In the genomic region with DNA sequence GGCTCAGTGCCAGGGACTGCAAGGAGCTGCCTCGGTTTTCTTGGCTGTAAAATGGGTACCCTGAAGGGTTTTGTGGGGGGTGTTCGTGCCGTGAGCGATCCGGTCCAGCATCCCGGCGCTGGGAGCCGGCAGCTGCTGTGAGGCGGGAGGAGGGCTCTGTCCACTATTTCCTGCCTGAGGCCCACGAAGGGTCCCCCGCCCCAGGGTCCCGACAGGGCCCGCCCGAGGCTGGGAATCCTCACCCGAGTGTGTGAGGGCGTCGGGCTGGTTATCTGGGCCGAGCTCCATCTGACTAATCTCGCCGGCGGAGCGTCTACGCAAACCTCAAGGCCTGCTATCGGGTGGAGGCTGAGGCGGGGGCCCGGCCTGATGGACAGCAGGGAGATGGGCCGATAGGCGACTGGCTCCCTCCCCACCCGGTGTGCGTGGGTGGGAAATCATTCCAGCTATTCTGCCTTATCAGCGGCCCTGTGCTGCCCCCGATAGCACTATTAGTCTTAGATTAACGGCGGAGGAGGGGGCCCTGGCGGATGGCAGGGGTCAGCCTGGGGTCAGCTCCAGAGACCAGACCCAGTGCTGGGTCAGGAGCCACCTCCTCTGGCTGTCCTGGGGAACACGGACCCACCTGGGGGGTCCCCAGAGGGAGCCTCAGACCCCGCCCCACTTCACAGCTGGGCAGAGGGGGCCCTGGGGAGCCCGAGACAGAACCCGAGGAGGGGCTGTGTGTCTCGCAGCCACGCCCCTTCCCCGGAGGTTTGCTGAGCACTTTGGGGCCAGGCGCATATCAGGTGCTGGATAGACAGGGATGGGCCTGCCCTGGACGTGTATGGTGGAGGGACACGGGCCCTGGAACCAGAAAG, we compare ENCODE assay signal across 24 cellular contexts. TPM values are rescaled to one million over a fixed set of nuclear protein-coding genes. Genes with fewer than 3 reads are reported as not detected.
DNase-seq lines count a peak whose midpoint lies in the region; ATAC-seq and TF ChIP-seq lines count a peak whose summit lies in the region.
"Had no signal": no experiment of that assay in that cellular context is flagged by ENCODE, and none has a peak within 500 bp of the region (broad histone marks: within the 10 kb centered on the region; RNA-seq: fewer than 3 reads in every experiment).

No MANE protein-coding gene starts in this region.

- H3K9me3 ChIP-seq in Caco-2 (no peaks in the 10 kb centered on the region), fibroblast of lung (ENCODE audit: control insufficient read depth, insufficient read depth, low read depth, low read length) (no peaks in the 10 kb centered on the region), Peyer's patch (no peaks in the 10 kb centered on the region)
- H3K9me3 ChIP-seq: uterus had no signal

- no peak for TF ChIP-seq POLR2A in Peyer's patch (IDR thresholded peaks at IDR 0.05)

- H3K4me3 ChIP-seq in Caco-2 (ENCODE audit: low read depth, low read length) (no peak overlapping the region), fibroblast of lung (replicated peaks in 1 of 4; ENCODE audit: control extremely low read depth in 1 of 4, insufficient read depth in 1 of 4, low read depth in 3 of 4, low read length in 4 of 4) (no peak overlapping the region), mesendoderm (ENCODE audit: low read length) (no peak overlapping the region), Peyer's patch (no peak overlapping the region)
- H3K4me3 ChIP-seq: uterus had no signal

- no peaks in the 10 kb centered on the region for H3K79me1 ChIP-seq in mesendoderm (ENCODE audit: low read length)

- DNase-seq in Caco-2 (peak; percentile 82 to 93), UCSD-AML1 (lab: John Stamatoyannopoulos, UW; ENCODE audit: unreplicated experiment) (peak; percentile 39), fibroblast of lung (ENCODE audit: low read depth in 2 of 2) (peak; percentile 17 to 79), mesendoderm (peak; percentile 56), NCI-H510A treated with DMSO at 0.1 percent for 48 hours (lab: John Stamatoyannopoulos, UW) (no peak), Peyer's patch (no peak), CD14-positive monocyte (ENCODE audit: low spot score) (no peak)
- DNase-seq: activated CD4-positive, CD25-positive, alpha-beta regulatory T cell; activated CD8-positive, alpha-beta T cell treated with anti-CD3 and anti-CD28 coated beads, Interleukin-2, amount 10 ng/mL, durations not matched to agents 7 days and 5 days; activated naive CD8-positive, alpha-beta T cell treated with anti-CD3 and anti-CD28 coated beads for 36 hours; HCEC 1CT; KG1; NCI-H1048; NCI-H2081; NCI-H510A; occipital lobe; SHP77; stimulated activated CD4-positive, alpha-beta T cell treated with anti-CD3 and anti-CD28 coated beads, Interleukin-2, amount 100 ng/mL, for 48 hours; uterus had no signal

- CTCF ChIA-PET in Caco-2 (lab: Charles Lee) = interaction anchor here (0.5 to 2.9 kb wide), 3 partner anchors 9 to 182 kb away, joined by 4 to 19 read pairs (median 6); no protein-coding TSS in a partner anchor

- no peaks in the 10 kb centered on the region for H3K79me2 ChIP-seq in fibroblast of lung (ENCODE audit: control insufficient read depth, insufficient read depth, low read length)
- H3K79me2 ChIP-seq in mesendoderm (ENCODE audit: control insufficient read depth, insufficient read depth, low read length) = no peaks in the 10 kb centered on the region

- H3K27ac ChIP-seq in fibroblast of lung (ENCODE audit: insufficient read depth, low read length) = no peak overlapping the region
- no peak overlapping the region for H3K27ac ChIP-seq in mesendoderm (ENCODE audit: low read depth, low read length)
- no peak overlapping the region for H3K27ac ChIP-seq in Peyer's patch
- H3K27ac ChIP-seq: HL-60, uterus had no signal

- no peak overlapping the region for H2BK15ac ChIP-seq in mesendoderm (replicated peaks; ENCODE audit: low read depth)

- POLR2A ChIA-PET in Caco-2 (lab: Charles Lee) = interaction anchor here (0.8 to 1.6 kb wide), 2 partner anchors 10 to 11 kb away, joined by 6 to 13 read pairs; no protein-coding TSS in a partner anchor

- peaks cover 50% of the 10 kb centered on the region for H3K36me3 Mint-ChIP-seq in Caco-2 (ENCODE audit: insufficient read depth, unreplicated experiment)
- H3K36me3 Mint-ChIP-seq in CD14-positive monocyte = no peaks in the 10 kb centered on the region

- H3K4me1 Mint-ChIP-seq in Caco-2 (ENCODE audit: low read depth, unreplicated experiment) (peaks cover 36% of the 10 kb centered on the region), CD14-positive monocyte (no peaks in the 10 kb centered on the region)
- H3K4me1 Mint-ChIP-seq: activated naive CD8-positive, alpha-beta T cell treated with anti-CD3 and anti-CD28 coated beads for 36 hours had no signal

- peak overlapping the region; percentile 85 for H3K27ac Mint-ChIP-seq in Caco-2 (ENCODE audit: unreplicated experiment)
- H3K27ac Mint-ChIP-seq in CD14-positive monocyte = no peak overlapping the region
- H3K27ac Mint-ChIP-seq: activated CD8-positive, alpha-beta T cell treated with anti-CD3 and anti-CD28 coated beads, Interleukin-2, amount 10 ng/mL, durations not matched to agents 7 days and 5 days; activated naive CD8-positive, alpha-beta T cell treated with anti-CD3 and anti-CD28 coated beads for 36 hours; activated T-helper 1 cell treated with anti-CD3 and anti-CD28 coated beads, Interleukin-12 subunit alpha, Interleukin-12 subunit beta, Interleukin-2, Interleukin-4 antibody, amounts not matched to agents 30 ng/mL and 10 ng/mL and 1 ng/mL, durations not matched to agents 14 hours and 24 hours and 36 hours; T-helper 1 cell treated with Interleukin-12 subunit alpha and Interleukin-12 subunit beta and Interleukin-4 antibody, amounts not matched to agents 30 μg/mL and 1 μg/mL, for 36 hours had no signal

- H2AFZ ChIP-seq in fibroblast of lung (ENCODE audit: low read length) = no peak overlapping the region

- no peaks in the 10 kb centered on the region for H4K20me1 ChIP-seq in fibroblast of lung (ENCODE audit: control insufficient read depth, extremely low read depth, insufficient read depth, low read length)

- peaks cover 56% of the 10 kb centered on the region for H3K4me1 ChIP-seq in Caco-2
- no peaks in the 10 kb centered on the region for H3K4me1 ChIP-seq in fibroblast of lung (ENCODE audit: control insufficient read depth, extremely low read depth, insufficient read depth, low read length)
- peaks cover 2% of the 10 kb centered on the region for H3K4me1 ChIP-seq in mesendoderm (ENCODE audit: control insufficient read depth, low read depth, low read length)
- peaks cover 0 to 6% (median 0%) of the 10 kb centered on the region in 4 donors for H3K4me1 ChIP-seq in Peyer's patch
- H3K4me1 ChIP-seq: uterus had no signal

- H3K27me3 Mint-ChIP-seq in Caco-2 (ENCODE audit: insufficient read depth, unreplicated experiment) (no peaks in the 10 kb centered on the region), CD14-positive monocyte (ENCODE audit: low read depth in 3 of 3) (peaks cover 0 to 18% (median 4%) of the 10 kb centered on the region in 3 donors)
- H3K27me3 Mint-ChIP-seq: activated naive CD8-positive, alpha-beta T cell treated with anti-CD3 and anti-CD28 coated beads for 36 hours had no signal

- no peak overlapping the region for H3K9ac ChIP-seq in fibroblast of lung (ENCODE audit: insufficient read depth, low read length)
- H3K9ac ChIP-seq in mesendoderm (ENCODE audit: low read length) = no peak overlapping the region

- no CpG with 5 or more reads among the region's 45 CpGs for WGBS in mesendoderm (ENCODE audit: extremely low coverage, insufficient coverage, low lambda C conversion rate)

- H3K27me3 ChIP-seq in Caco-2 (replicated peaks; ENCODE audit: control insufficient read depth, insufficient read depth, low read length) = no peaks in the 10 kb centered on the region
- no peaks in the 10 kb centered on the region for H3K27me3 ChIP-seq in fibroblast of lung (ENCODE audit: control insufficient read depth, insufficient read depth, low read length)
- no peaks in the 10 kb centered on the region for H3K27me3 ChIP-seq in mesendoderm (ENCODE audit: insufficient read depth, low read length, poor library complexity)
- no peaks in the 10 kb centered on the region for H3K27me3 ChIP-seq in Peyer's patch
- H3K27me3 ChIP-seq: uterus had no signal

- no peak overlapping the region for H4K8ac ChIP-seq in mesendoderm (ENCODE audit: low read depth, low read length)

- no peak overlapping the region for H3K18ac ChIP-seq in mesendoderm (ENCODE audit: low read length)

- peak overlapping the region; percentile 43 for H3K4me3 Mint-ChIP-seq in Caco-2 (ENCODE audit: unreplicated experiment)
- H3K4me3 Mint-ChIP-seq in CD14-positive monocyte = no peak overlapping the region
- H3K4me3 Mint-ChIP-seq: activated CD8-positive, alpha-beta T cell treated with anti-CD3 and anti-CD28 coated beads, Interleukin-2, amount 10 ng/mL, durations not matched to agents 7 days and 5 days; activated naive CD8-positive, alpha-beta T cell treated with anti-CD3 and anti-CD28 coated beads for 36 hours; activated T-helper 1 cell treated with anti-CD3 and anti-CD28 coated beads, Interleukin-12 subunit alpha, Interleukin-12 subunit beta, Interleukin-2, Interleukin-4 antibody, amounts not matched to agents 30 ng/mL and 10 ng/mL and 1 ng/mL, durations not matched to agents 14 hours and 24 hours and 36 hours; T-helper 1 cell treated with Interleukin-12 subunit alpha and Interleukin-12 subunit beta and Interleukin-4 antibody, amounts not matched to agents 30 μg/mL and 1 μg/mL, for 36 hours had no signal

- intact Hi-C loops in Caco-2 (cut with micrococcal nuclease; ENCODE audit: unreplicated experiment) (loop anchor here (5.0 kb wide), 1 partner anchor 360 kb away; the partner anchor contains the start of genes GALNS and TRAPPC2L), CD14-positive monocyte (cut with micrococcal nuclease) (loop anchor here in 1 of 2 donors (10.0 kb wide), 1 partner anchor 123 kb away; no protein-coding TSS in a partner anchor)

- H3K56ac ChIP-seq in mesendoderm (ENCODE audit: low read length) = no peak overlapping the region

- no peak overlapping the region for H4K5ac ChIP-seq in mesendoderm (ENCODE audit: low read length)

- no TSS peak for BruUV-seq in Caco-2 (replicated peaks; lab: Mats Ljungman, UMichigan)

- no peak for ATAC-seq in HG02763 (IDR thresholded peaks at IDR 0.05; ENCODE audit: unreplicated experiment)
- ATAC-seq: activated CD8-positive, alpha-beta T cell treated with anti-CD3 and anti-CD28 coated beads, Interleukin-2, amount 10 ng/mL, durations not matched to agents 7 days and 5 days; esophagus mucosa had no signal

- H2BK5ac ChIP-seq in mesendoderm (ENCODE audit: low read length) = no peak overlapping the region

- no peak overlapping the region for H2AK5ac ChIP-seq in mesendoderm (ENCODE audit: low read length)

- peaks cover 2% of the 10 kb centered on the region; the same call in 1 of the 2 replicates for H3K36me3 ChIP-seq in Caco-2 (ENCODE audit: control insufficient read depth, insufficient read depth, low read length)
- H3K36me3 ChIP-seq in fibroblast of lung (ENCODE audit: control insufficient read depth, insufficient read depth, low read length) = no peaks in the 10 kb centered on the region
- H3K36me3 ChIP-seq in mesendoderm (ENCODE audit: control insufficient read depth, insufficient read depth, low read length) = no peaks in the 10 kb centered on the region
- H3K36me3 ChIP-seq in Peyer's patch = no peaks in the 10 kb centered on the region
- H3K36me3 ChIP-seq: uterus had no signal

- no peak overlapping the region for H3K23ac ChIP-seq in mesendoderm (ENCODE audit: low read length)

- H2BK120ac ChIP-seq in mesendoderm (ENCODE audit: low read depth, low read length) = no peak overlapping the region

- no peak for TF ChIP-seq CTCF in Caco-2 (IDR thresholded peaks at IDR 0.05; ENCODE audit: insufficient read depth in 1 of 2, low read depth in 1 of 2, low read length in 1 of 2, severe bottlenecking in 1 of 2, unreplicated experiment in 1 of 2)
- TF ChIP-seq CTCF in fibroblast of lung (conservative IDR thresholded peaks at IDR 0.05 in 1 of 2, IDR thresholded peaks at IDR 0.05 in 1 of 2; ENCODE audit: low read depth in 1 of 2, low read length in 2 of 2) = no peak
- TF ChIP-seq CTCF in Peyer's patch (IDR thresholded peaks at IDR 0.05) = no peak
- no peak for TF ChIP-seq CTCF in CD14-positive monocyte (IDR thresholded peaks at IDR 0.05)

- H3K9me3 Mint-ChIP-seq in Caco-2 (ENCODE audit: unreplicated experiment) = no peaks in the 10 kb centered on the region
- no peaks in the 10 kb centered on the region for H3K9me3 Mint-ChIP-seq in CD14-positive monocyte
- H3K9me3 Mint-ChIP-seq: activated naive CD8-positive, alpha-beta T cell treated with anti-CD3 and anti-CD28 coated beads for 36 hours; activated T-helper 1 cell treated with anti-CD3 and anti-CD28 coated beads, Interleukin-12 subunit alpha, Interleukin-12 subunit beta, Interleukin-2, Interleukin-4 antibody, amounts not matched to agents 30 ng/mL and 10 ng/mL and 1 ng/mL, durations not matched to agents 14 hours and 24 hours and 36 hours; T-helper 1 cell treated with Interleukin-12 subunit alpha and Interleukin-12 subunit beta and Interleukin-4 antibody, amounts not matched to agents 30 μg/mL and 1 μg/mL, for 36 hours had no signal

- no peak overlapping the region for H3K4ac ChIP-seq in mesendoderm (ENCODE audit: low read depth, low read length)

- H3K4me2 ChIP-seq in fibroblast of lung (ENCODE audit: extremely low read depth, insufficient read depth, low read length) (no peak overlapping the region), mesendoderm (ENCODE audit: low read length) (no peak overlapping the region)

RNA-seq across cellular contexts. Expression of gene ZFPM1, which starts 44.7 kb away (rescaled TPM):
- total RNA-seq in Caco-2 (2022) (24.1 and 25.9 TPM in 2 replicates), fibroblast of lung (1.7 and 2.1 TPM in 2 replicates), Peyer's patch (1 to 10 TPM; 3.0 to 7.9 (median 4.9) TPM)
- polyA plus RNA-seq in fibroblast of lung (0.27 and 0.36 TPM in 2 replicates), CD14-positive monocyte (under 1 TPM; 0.04 to 0.12 TPM)
- polyA plus RNA-seq in fibroblast of lung (2012) = 1.7 and 2.5 TPM in 2 replicates
- polyA minus RNA-seq in fibroblast of lung (ENCODE audit: low replicate concordance) = 0.86 and 1.0 TPM in 2 replicates
- polyA plus RNA-seq in mesendoderm (2013, experiment 1 of 2) = 2.5 TPM
- 2.5 TPM for polyA plus RNA-seq in mesendoderm (2013, experiment 2 of 2)

Comparison
In these comparisons a context has a peak if more than half of its experiments do, and no peak if none do; other contexts are left out.
1. DNase-seq: peak in Caco-2 (2 of 2), UCSD-AML1 (single experiment), fibroblast of lung (2 of 2) and mesendoderm (single experiment); none in NCI-H510A treated with DMSO at 0.1 percent for 48 hours (single experiment), Peyer's patch (0 of 3) and CD14-positive monocyte (single experiment).